ENCODE assay signal across 11 cellular contexts in genomic region chr7:47724335-47724982, GRCh38.
A peak's percentile ranks its signal among the peaks of the same experiment; 100 is the strongest.
DNase-seq lines count a peak whose midpoint lies in the region; ATAC-seq, FAIRE-seq and TF ChIP-seq lines count a peak whose summit lies in the region.
"Had no signal": no experiment of that assay in that cellular context is flagged by ENCODE, and none has a peak within 500 bp of the region (broad histone marks: within the 10 kb centered on the region; RNA-seq: fewer than 3 reads in every experiment).

No MANE protein-coding gene starts in this region.

- no peak for TF ChIP-seq CTCF in A549 (IDR thresholded peaks at IDR 0.05)
- TF ChIP-seq CTCF in SK-N-SH (IDR thresholded peaks at IDR 0.05) = no peak
- no peak for TF ChIP-seq CTCF in GM10248 (IDR thresholded peaks at IDR 0.05; ENCODE audit: control extremely low read depth, extremely low read depth, low read depth, missing control alignments)

- H3K4me1 ChIP-seq in A549 = peaks cover 17% of the 10 kb centered on the region
- peaks cover 13 to 51% of the 10 kb centered on the region in 2 experiments for H3K4me1 ChIP-seq in SK-N-SH (ENCODE audit: control insufficient read depth in 1 of 2, insufficient read depth in 2 of 2, low read depth in 1 of 2, low read length in 1 of 2)

- FAIRE-seq in A549 (lab: Jason Lieb, UNC) = no peak
- FAIRE-seq: keratinocyte had no signal

- H3K4me3 ChIP-seq in A549 = no peak overlapping the region
- no peak overlapping the region for H3K4me3 ChIP-seq in SK-N-SH (ENCODE audit: low read depth in 2 of 2, low read length in 1 of 2)

- TF ChIP-seq RAD21 in A549 (conservative IDR thresholded peaks at IDR 0.05 in 1 of 2, IDR thresholded peaks at IDR 0.05 in 1 of 2) = no peak
- no peak for TF ChIP-seq RAD21 in SK-N-SH (IDR thresholded peaks at IDR 0.05; ENCODE audit: low read length)

- TF ChIP-seq EP300 in A549 (IDR thresholded peaks at IDR 0.05) = no peak
- TF ChIP-seq EP300 in SK-N-SH (IDR thresholded peaks at IDR 0.05; ENCODE audit: borderline replicate concordance in 1 of 2, low read depth in 1 of 2, low read length in 1 of 2) = peak in 1 of 2 experiments; percentile 68; a peak in 1 of 4 replicates

- H4K20me1 ChIP-seq in SK-N-SH (ENCODE audit: insufficient read depth) = no peaks in the 10 kb centered on the region

- TF ChIP-seq POLR2A in A549 (IDR thresholded peaks at IDR 0.05; ENCODE audit: low read length) = no peak

- peak overlapping the region; percentile 45 to 72; a peak in 4 of 6 replicates for H3K27ac ChIP-seq in A549
- H3K27ac ChIP-seq in SK-N-SH (ENCODE audit: low read depth in 2 of 2, low read length in 1 of 2) = peak overlapping the region; percentile 6 to 88; a peak in 2 of 4 replicates

- peak overlapping the region; percentile 29 for H3K4me2 ChIP-seq in A549
- H3K4me2 ChIP-seq in SK-N-SH = peak overlapping the region; percentile 27

- peak overlapping the region; percentile 14; the same call in 1 of the 2 replicates for H2AFZ ChIP-seq in SK-N-SH (ENCODE audit: low read depth)

- POLR2A ChIA-PET in A549 (lab: Yijun Ruan, JAX) (no interaction called here), SK-N-SH (lab: Yijun Ruan, JAX) (no interaction called here), GM10248 (lab: Yijun Ruan, JAX) (no interaction called here)

- DNase-seq in A549 (ENCODE audit: low read depth in 1 of 2, low spot score in 1 of 2) = peak in 1 of 2 experiments; percentile 22
- DNase-seq in HCEC 1CT = peak; percentile 77
- no peak for DNase-seq in SK-N-SH
- peak; percentile 35 for DNase-seq in iPS DF 19.7 (ENCODE audit: low read depth, low spot score)
- no peak for DNase-seq in AML-193 (lab: John Stamatoyannopoulos, UW)
- DNase-seq in GF-D8 (lab: John Stamatoyannopoulos, UW) = no peak
- DNase-seq in GM10248 (ENCODE audit: extremely low spot score) = no peak
- DNase-seq in activated CD4-positive, alpha-beta T cell treated with anti-CD3 and anti-CD28 coated beads, Interleukin-2, amount 50 U/mL, for 4 hours = no peak
- DNase-seq: anterior cingulate cortex, KBM-7 had no signal

- 79% methylated on average over 12 of the region's 12 CpGs for WGBS in A549 (ENCODE audit: missing lambda C conversion rate)
- 82% methylated on average over 12 of the region's 12 CpGs for WGBS in SK-N-SH (ENCODE audit: low lambda C conversion rate)

- CTCF ChIA-PET in A549 (lab: Yijun Ruan, JAX) (interaction anchor here (1.0 to 1.3 kb wide), 2 partner anchors 18 to 61 kb away, joined by 3 read pairs; no protein-coding TSS in a partner anchor), SK-N-SH (lab: Yijun Ruan, JAX) (interaction anchor here (0.5 to 1.0 kb wide), 2 partner anchors 23 to 241 kb away, joined by 4 to 5 read pairs; no protein-coding TSS in a partner anchor), GM10248 (lab: Yijun Ruan, JAX) (no interaction called here)

- no peaks in the 10 kb centered on the region for H3K79me2 ChIP-seq in SK-N-SH (ENCODE audit: insufficient read depth)

- H3F3A ChIP-seq in SK-N-SH (replicated peaks; ENCODE audit: insufficient read depth) = no peaks in the 10 kb centered on the region

- no peak overlapping the region for H3K9ac ChIP-seq in SK-N-SH

- no peaks in the 10 kb centered on the region for H3K9me2 ChIP-seq in SK-N-SH

- no peaks in the 10 kb centered on the region for H3K36me3 ChIP-seq in SK-N-SH (replicated peaks in 1 of 2; ENCODE audit: control insufficient read depth in 1 of 2, insufficient read depth in 2 of 2, low read length in 1 of 2)

- peak in 1 of 2 experiments; percentile 34; a peak in 2 of 6 replicates for ATAC-seq in A549

- no peaks in the 10 kb centered on the region for H3K27me3 ChIP-seq in SK-N-SH (ENCODE audit: insufficient read depth)

- H3K9me3 ChIP-seq in A549 (no peaks in the 10 kb centered on the region), SK-N-SH (no peaks in the 10 kb centered on the region)

TF ChIP-seq in A549, 52 proteins besides CTCF, POLR2A, EP300 and RAD21:
- TF ChIP-seq USF2 (IDR thresholded peaks at IDR 0.05) (no peak), NPAS2 (CRISPR knock-in tag; IDR thresholded peaks at IDR 0.05; ENCODE audit: borderline replicate concordance) (no peak), HOXA7 (CRISPR knock-in tag; IDR thresholded peaks at IDR 0.05) (no peak), FOXS1 (CRISPR knock-in tag; IDR thresholded peaks at IDR 0.05) (no peak), CEBPB (IDR thresholded peaks at IDR 0.05) (no peak)
TF ChIP-seq in A549: peak in this region for 0.

TF ChIP-seq in SK-N-SH, 30 proteins besides CTCF, POLR2A, EP300 and RAD21 (continues in another document):
- TF ChIP-seq USF2 (IDR thresholded peaks at IDR 0.05; ENCODE audit: borderline replicate concordance, low read depth, low read length) = no peak
- TF ChIP-seq RCOR1 (IDR thresholded peaks at IDR 0.05; ENCODE audit: low read length) = no peak
- TF ChIP-seq ELF1 (IDR thresholded peaks at IDR 0.05) = no peak
- no peak for TF ChIP-seq RFX5 (IDR thresholded peaks at IDR 0.05; ENCODE audit: low read length)
- TF ChIP-seq, protein P1, sequence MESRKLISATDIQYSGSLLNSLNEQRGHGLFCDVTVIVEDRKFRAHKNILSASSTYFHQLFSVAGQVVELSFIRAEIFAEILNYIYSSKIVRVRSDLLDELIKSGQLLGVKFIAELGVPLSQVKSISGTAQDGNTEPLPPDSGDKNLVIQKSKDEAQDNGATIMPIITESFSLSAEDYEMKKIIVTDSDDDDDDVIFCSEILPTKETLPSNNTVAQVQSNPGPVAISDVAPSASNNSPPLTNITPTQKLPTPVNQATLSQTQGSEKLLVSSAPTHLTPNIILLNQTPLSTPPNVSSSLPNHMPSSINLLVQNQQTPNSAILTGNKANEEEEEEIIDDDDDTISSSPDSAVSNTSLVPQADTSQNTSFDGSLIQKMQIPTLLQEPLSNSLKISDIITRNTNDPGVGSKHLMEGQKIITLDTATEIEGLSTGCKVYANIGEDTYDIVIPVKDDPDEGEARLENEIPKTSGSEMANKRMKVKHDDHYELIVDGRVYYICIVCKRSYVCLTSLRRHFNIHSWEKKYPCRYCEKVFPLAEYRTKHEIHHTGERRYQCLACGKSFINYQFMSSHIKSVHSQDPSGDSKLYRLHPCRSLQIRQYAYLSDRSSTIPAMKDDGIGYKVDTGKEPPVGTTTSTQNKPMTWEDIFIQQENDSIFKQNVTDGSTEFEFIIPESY (IDR thresholded peaks at IDR 0.05; ENCODE audit: borderline replicate concordance, low read depth) = no peak
- TF ChIP-seq, protein P2, sequence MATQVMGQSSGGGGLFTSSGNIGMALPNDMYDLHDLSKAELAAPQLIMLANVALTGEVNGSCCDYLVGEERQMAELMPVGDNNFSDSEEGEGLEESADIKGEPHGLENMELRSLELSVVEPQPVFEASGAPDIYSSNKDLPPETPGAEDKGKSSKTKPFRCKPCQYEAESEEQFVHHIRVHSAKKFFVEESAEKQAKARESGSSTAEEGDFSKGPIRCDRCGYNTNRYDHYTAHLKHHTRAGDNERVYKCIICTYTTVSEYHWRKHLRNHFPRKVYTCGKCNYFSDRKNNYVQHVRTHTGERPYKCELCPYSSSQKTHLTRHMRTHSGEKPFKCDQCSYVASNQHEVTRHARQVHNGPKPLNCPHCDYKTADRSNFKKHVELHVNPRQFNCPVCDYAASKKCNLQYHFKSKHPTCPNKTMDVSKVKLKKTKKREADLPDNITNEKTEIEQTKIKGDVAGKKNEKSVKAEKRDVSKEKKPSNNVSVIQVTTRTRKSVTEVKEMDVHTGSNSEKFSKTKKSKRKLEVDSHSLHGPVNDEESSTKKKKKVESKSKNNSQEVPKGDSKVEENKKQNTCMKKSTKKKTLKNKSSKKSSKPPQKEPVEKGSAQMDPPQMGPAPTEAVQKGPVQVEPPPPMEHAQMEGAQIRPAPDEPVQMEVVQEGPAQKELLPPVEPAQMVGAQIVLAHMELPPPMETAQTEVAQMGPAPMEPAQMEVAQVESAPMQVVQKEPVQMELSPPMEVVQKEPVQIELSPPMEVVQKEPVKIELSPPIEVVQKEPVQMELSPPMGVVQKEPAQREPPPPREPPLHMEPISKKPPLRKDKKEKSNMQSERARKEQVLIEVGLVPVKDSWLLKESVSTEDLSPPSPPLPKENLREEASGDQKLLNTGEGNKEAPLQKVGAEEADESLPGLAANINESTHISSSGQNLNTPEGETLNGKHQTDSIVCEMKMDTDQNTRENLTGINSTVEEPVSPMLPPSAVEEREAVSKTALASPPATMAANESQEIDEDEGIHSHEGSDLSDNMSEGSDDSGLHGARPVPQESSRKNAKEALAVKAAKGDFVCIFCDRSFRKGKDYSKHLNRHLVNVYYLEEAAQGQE (IDR thresholded peaks at IDR 0.05; ENCODE audit: low read depth, low read length) = 0 out of 2 replicates have a peak, but pooled peaks have one; percentile 40
- no peak for TF ChIP-seq SIN3A (IDR thresholded peaks at IDR 0.05; ENCODE audit: borderline replicate concordance, low read depth, low read length)
- TF ChIP-seq TAF1 (IDR thresholded peaks at IDR 0.05; ENCODE audit: borderline replicate concordance, low read depth, low read length) = no peak
- peak; percentile 84; the same call in 1 of the 2 replicates for TF ChIP-seq RXRA (IDR thresholded peaks at IDR 0.05; ENCODE audit: borderline replicate concordance, low read depth)
- TF ChIP-seq FOSL2 (IDR thresholded peaks at IDR 0.05; ENCODE audit: borderline replicate concordance, low read depth) = peak; percentile 55; the same call in 1 of the 2 replicates
- no peak for TF ChIP-seq GABPA (IDR thresholded peaks at IDR 0.05; ENCODE audit: low read depth)
- no peak for TF ChIP-seq GATA2 (CRISPR knock-in tag; IDR thresholded peaks at IDR 0.05)
- no peak; the same call in 1 of the 2 replicates for TF ChIP-seq JUND (IDR thresholded peaks at IDR 0.05)
- TF ChIP-seq, protein P3, sequence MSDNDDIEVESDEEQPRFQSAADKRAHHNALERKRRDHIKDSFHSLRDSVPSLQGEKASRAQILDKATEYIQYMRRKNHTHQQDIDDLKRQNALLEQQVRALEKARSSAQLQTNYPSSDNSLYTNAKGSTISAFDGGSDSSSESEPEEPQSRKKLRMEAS (IDR thresholded peaks at IDR 0.05; ENCODE audit: low read depth) = peak; percentile 73
- TF ChIP-seq NRF1 (IDR thresholded peaks at IDR 0.05; ENCODE audit: low read depth, low read length) = no peak
- TF ChIP-seq MEF2A (IDR thresholded peaks at IDR 0.05; ENCODE audit: borderline replicate concordance, low read depth) = no peak

Comparison
In these comparisons a context has a peak if more than half of its experiments do, and no peak if none do; other contexts are left out.
1. DNase-seq: peak in HCEC 1CT (single experiment) and iPS DF 19.7 (single experiment); none in SK-N-SH (single experiment), AML-193 (0 of 2), GF-D8 (single experiment), GM10248 (single experiment) and activated CD4-positive, alpha-beta T cell treated with anti-CD3 and anti-CD28 coated beads, Interleukin-2, amount 50 U/mL, for 4 hours (0 of 2).